8 cellular contexts compared by ENCODE assay signal in genomic region chr6:96522469-96523009, GRCh38. TPM values are rescaled to one million over a fixed set of nuclear protein-coding genes. Genes with fewer than 3 reads are reported as not detected.
DNase-seq lines count a peak whose midpoint lies in the region; ATAC-seq and TF ChIP-seq lines count a peak whose summit lies in the region.

No MANE protein-coding gene starts in this region.

- intact Hi-C loops in uterus (cut with DNase I; ENCODE audit: low total_unique reads) = no loop called here

- H3K4me3 ChIP-seq in HFF-Myc (replicated peaks; ENCODE audit: low read depth, low read length) (peak overlapping the region; percentile 79), NB4 (ENCODE audit: low read depth, low read length) (peak overlapping the region; percentile 76), lung (peak overlapping the region; percentile 88), uterus (peak overlapping the region; percentile 76 to 94)

- H3K27me3 Mint-ChIP-seq in activated CD4-positive, alpha-beta T cell treated with anti-CD3 and anti-CD28 coated beads, Interleukin-2, amount 10 ng/mL, durations not matched to agents 7 days and 5 days = no peaks in the 10 kb centered on the region

- peak; percentile 35 for DNase-seq in activated CD4-positive, alpha-beta T cell treated with anti-CD3 and anti-CD28 coated beads, Interleukin-2, amount 10 ng/mL, durations not matched to agents 7 days and 5 days
- no peak for DNase-seq in activated CD4-positive, alpha-beta T cell treated with anti-CD3 and anti-CD28 coated beads, Interleukin-2, amount 50 U/mL, for 4 hours
- no peak for DNase-seq in HFF-Myc (ENCODE audit: extremely low read depth, low read depth)
- DNase-seq in NB4 (ENCODE audit: low read depth) = peak; percentile 54
- peak; percentile 33 for DNase-seq in cerebellar cortex (ENCODE audit: low spot score)
- DNase-seq in lung (ENCODE audit: low spot score) = no peak
- DNase-seq in uterus = no peak
- DNase-seq in H4 (ENCODE audit: low spot score) = no peak

- no peaks in the 10 kb centered on the region for H3K9me3 Mint-ChIP-seq in activated CD4-positive, alpha-beta T cell treated with anti-CD3 and anti-CD28 coated beads, Interleukin-2, amount 10 ng/mL, durations not matched to agents 7 days and 5 days

- peaks cover 21% of the 10 kb centered on the region for H3K36me3 Mint-ChIP-seq in activated CD4-positive, alpha-beta T cell treated with anti-CD3 and anti-CD28 coated beads, Interleukin-2, amount 10 ng/mL, durations not matched to agents 7 days and 5 days (ENCODE audit: low read depth)

- TF ChIP-seq POLR2A in NB4 (IDR thresholded peaks at IDR 0.05; ENCODE audit: extremely low read depth, insufficient read length) (no peak), uterus (IDR thresholded peaks at IDR 0.05) (no peak)

- H3K4me1 ChIP-seq in lung (ENCODE audit: control insufficient read depth in 2 of 2, insufficient read depth in 2 of 2, low read length in 2 of 2) (peaks cover 0 to 8% of the 10 kb centered on the region in 2 donors), uterus (peaks cover 0 to 9% of the 10 kb centered on the region in 2 donors)

- H3K36me3 ChIP-seq in lung (ENCODE audit: control insufficient read depth in 2 of 2, insufficient read depth in 2 of 2, low read length in 2 of 2) (peaks cover 2 to 5% of the 10 kb centered on the region in 2 donors), uterus (no peaks in the 10 kb centered on the region)

- peak overlapping the region; percentile 99 for H3K4me3 Mint-ChIP-seq in activated CD4-positive, alpha-beta T cell treated with anti-CD3 and anti-CD28 coated beads, Interleukin-2, amount 10 ng/mL, durations not matched to agents 7 days and 5 days

- ATAC-seq in lung (ENCODE audit: insufficient read depth, low FRiP score) = no peak

- H3K4me1 Mint-ChIP-seq in activated CD4-positive, alpha-beta T cell treated with anti-CD3 and anti-CD28 coated beads, Interleukin-2, amount 10 ng/mL, durations not matched to agents 7 days and 5 days = peaks cover 19% of the 10 kb centered on the region

- CTCF ChIA-PET in activated CD4-positive, alpha-beta T cell treated with anti-CD3 and anti-CD28 coated beads, Interleukin-2, amount 10 ng/mL, durations not matched to agents 7 days and 5 days (lab: Charles Lee) = interaction anchor here (0.6 kb wide), 1 partner anchor 12 kb away, joined by 4 read pairs; no protein-coding TSS in a partner anchor

- H3K9me3 ChIP-seq in lung (ENCODE audit: control insufficient read depth in 2 of 2, insufficient read depth in 1 of 2, low read length in 1 of 2) (no peaks in the 10 kb centered on the region), uterus (no peaks in the 10 kb centered on the region)

- POLR2A ChIA-PET in activated CD4-positive, alpha-beta T cell treated with anti-CD3 and anti-CD28 coated beads, Interleukin-2, amount 10 ng/mL, durations not matched to agents 7 days and 5 days (lab: Charles Lee) = no interaction called here

- WGBS in lung, 2 donors = 1% methylated on average over 5 of the region's 5 CpGs

- TF ChIP-seq CTCF in HFF-Myc (IDR thresholded peaks at IDR 0.05; ENCODE audit: low read depth, low read length, missing control alignments) = no peak
- TF ChIP-seq CTCF in NB4 (IDR thresholded peaks at IDR 0.05; ENCODE audit: low read depth, low read length) = no peak
- TF ChIP-seq CTCF in lung (IDR thresholded peaks at IDR 0.05; ENCODE audit: control extremely low read depth, extremely low read depth) = no peak
- no peak for TF ChIP-seq CTCF in uterus (IDR thresholded peaks at IDR 0.05)

- H3K27me3 ChIP-seq in lung (ENCODE audit: control insufficient read depth, insufficient read depth) (no peaks in the 10 kb centered on the region), uterus (no peaks in the 10 kb centered on the region)

- peak overlapping the region; percentile 100 for H3K27ac Mint-ChIP-seq in activated CD4-positive, alpha-beta T cell treated with anti-CD3 and anti-CD28 coated beads, Interleukin-2, amount 10 ng/mL, durations not matched to agents 7 days and 5 days

- H3K27ac ChIP-seq in lung (ENCODE audit: low read depth in 1 of 2, low read length in 1 of 2) (peak overlapping the region; percentile 92 to 97), uterus (peak overlapping the region; percentile 95 to 99)

RNA-seq across cellular contexts. Expression of gene UFL1, which starts 0.9 kb away (rescaled TPM):
- 10 to 100 TPM; 21.7 to 23.7 TPM for total RNA-seq in activated CD4-positive, alpha-beta T cell treated with anti-CD3 and anti-CD28 coated beads, Interleukin-2, amount 10 ng/mL, durations not matched to agents 7 days and 5 days
- 10 to 100 TPM; 22.3 to 33.7 TPM for total RNA-seq in lung
- polyA plus RNA-seq in lung = 10 to 100 TPM; 12.7 to 13.7 TPM
- total RNA-seq in uterus = 10 to 100 TPM; 12.0 to 53.0 (median 29.2) TPM
- 6.1 and 10.8 TPM in 2 replicates for total RNA-seq in H4 (2014; rRNA removed; shearing (Covaris generic))

RNA-seq across cellular contexts. Expression of gene FHL5, which starts 40.4 kb away (rescaled TPM):
- total RNA-seq in activated CD4-positive, alpha-beta T cell treated with anti-CD3 and anti-CD28 coated beads, Interleukin-2, amount 10 ng/mL, durations not matched to agents 7 days and 5 days = not detected
- total RNA-seq in lung (10 to 100 TPM; 10.5 to 15.0 TPM), uterus (10 to 100 TPM in 3 of 4 donors, 1 to 10 TPM in 1; 4.5 to 86.7 (median 56.9) TPM)
- polyA plus RNA-seq in lung = 1 to 10 TPM; 5.4 to 6.3 TPM
- not detected in 2 replicates for total RNA-seq in H4 (2014; rRNA removed; shearing (Covaris generic))

Comparison
In these comparisons a context has a peak if more than half of its experiments do, and no peak if none do; other contexts are left out.
1. DNase-seq: peak in activated CD4-positive, alpha-beta T cell treated with anti-CD3 and anti-CD28 coated beads, Interleukin-2, amount 10 ng/mL, durations not matched to agents 7 days and 5 days (single experiment), NB4 (single experiment) and cerebellar cortex (single experiment); none in activated CD4-positive, alpha-beta T cell treated with anti-CD3 and anti-CD28 coated beads, Interleukin-2, amount 50 U/mL, for 4 hours (0 of 2), HFF-Myc (single experiment), lung (single experiment), uterus (0 of 2) and H4 (single experiment).
2. Peak in every context shown above with its lines, with median percentiles within 50 percentile points of each other: H3K4me3 ChIP-seq.